ENCODE assay signal across 14 cellular contexts in the genomic region with DNA sequence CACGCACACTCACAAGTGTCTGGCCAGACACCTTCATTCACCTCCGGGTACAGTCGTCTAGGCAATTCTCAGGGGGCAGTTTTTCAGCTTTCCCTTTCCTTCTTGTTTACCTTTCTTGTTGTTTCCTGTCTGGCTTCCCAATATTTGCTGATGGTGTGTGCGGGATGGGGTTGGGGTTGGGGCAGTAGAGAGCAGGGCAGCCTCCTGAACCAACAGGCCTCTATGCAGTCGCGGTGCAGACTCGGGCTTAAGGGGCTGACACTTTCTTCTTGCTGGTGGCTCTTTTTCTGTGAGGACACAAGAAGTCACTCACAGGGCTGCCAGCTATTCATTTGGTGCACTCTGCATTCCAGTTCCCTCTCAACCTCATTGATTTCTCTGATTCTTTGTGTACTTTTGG.
"Had no signal": no experiment of that assay in that cellular context is flagged by ENCODE, and none has a peak within 500 bp of the region (broad histone marks: within the 10 kb centered on the region; RNA-seq: fewer than 3 reads in every experiment).

No MANE protein-coding gene starts in this region.

- H3K4me3 Mint-ChIP-seq: activated B cell treated with CpG ODN at 0.5 μM for 24 hours; activated CD4-positive, alpha-beta T cell treated with anti-CD3 and anti-CD28 coated beads, Interleukin-2, amount 10 ng/mL, durations not matched to agents 24 days and 14 days had no signal

- H3K27me3 ChIP-seq: colonic mucosa, gastroesophageal sphincter, neutrophil, thyroid gland had no signal

- H3K36me3 ChIP-seq: colonic mucosa, gastroesophageal sphincter, neutrophil, thyroid gland had no signal

- H3K4me1 ChIP-seq: colonic mucosa had no signal

- H3K4me3 ChIP-seq: colonic mucosa, gastroesophageal sphincter, thyroid gland had no signal

- H3K27ac ChIP-seq: colonic mucosa, gastroesophageal sphincter, neutrophil, thyroid gland had no signal

- H3K9me3 ChIP-seq: colonic mucosa, gastroesophageal sphincter, neutrophil, SK-N-SH, thyroid gland had no signal

- H3K27me3 Mint-ChIP-seq: activated B cell treated with CpG ODN at 0.5 μM for 24 hours; activated CD4-positive, alpha-beta T cell treated with anti-CD3 and anti-CD28 coated beads, Interleukin-2, amount 10 ng/mL, durations not matched to agents 24 days and 14 days had no signal

- ATAC-seq: gastroesophageal sphincter, left ventricle myocardium superior had no signal

- H3K27ac Mint-ChIP-seq: activated B cell treated with CpG ODN at 0.5 μM for 24 hours; activated CD4-positive, alpha-beta T cell treated with anti-CD3 and anti-CD28 coated beads, Interleukin-2, amount 10 ng/mL, durations not matched to agents 24 days and 14 days; activated T-helper 2 cell treated with anti-CD3 and anti-CD28 coated beads, Interferon-gamma antibody, Interleukin-2, Interleukin-4, amounts not matched to agents 10 μg/mL and 5 μg/mL and 100 μg/mL, durations not matched to agents 14 hours and 24 hours and 36 hours had no signal

- DNase-seq: activated B cell treated with CpG ODN at 0.5 μM for 24 hours; activated CD4-positive, alpha-beta T cell treated with anti-CD3 and anti-CD28 coated beads, Interleukin-2, amount 10 ng/mL, durations not matched to agents 24 days and 14 days; activated T-cell treated with anti-CD3 and anti-CD28 coated beads for 4 hours; colonic mucosa; effector memory CD4-positive, alpha-beta T cell; left ventricle myocardium superior; mesendoderm; Right ventricle myocardium superior; SK-N-SH; stimulated activated CD4-positive, alpha-beta T cell treated with anti-CD3 and anti-CD28 coated beads, Interleukin-4, amount 100 ng/mL, for 24 hours; thyroid gland had no signal

- H3K9me3 Mint-ChIP-seq: activated B cell treated with CpG ODN at 0.5 μM for 24 hours; activated CD4-positive, alpha-beta T cell treated with anti-CD3 and anti-CD28 coated beads, Interleukin-2, amount 10 ng/mL, durations not matched to agents 24 days and 14 days; activated T-helper 2 cell treated with anti-CD3 and anti-CD28 coated beads, Interferon-gamma antibody, Interleukin-2, Interleukin-4, amounts not matched to agents 10 μg/mL and 5 μg/mL and 100 μg/mL, durations not matched to agents 14 hours and 24 hours and 36 hours had no signal
